17 cellular contexts compared by ENCODE assay signal in the genomic region with DNA sequence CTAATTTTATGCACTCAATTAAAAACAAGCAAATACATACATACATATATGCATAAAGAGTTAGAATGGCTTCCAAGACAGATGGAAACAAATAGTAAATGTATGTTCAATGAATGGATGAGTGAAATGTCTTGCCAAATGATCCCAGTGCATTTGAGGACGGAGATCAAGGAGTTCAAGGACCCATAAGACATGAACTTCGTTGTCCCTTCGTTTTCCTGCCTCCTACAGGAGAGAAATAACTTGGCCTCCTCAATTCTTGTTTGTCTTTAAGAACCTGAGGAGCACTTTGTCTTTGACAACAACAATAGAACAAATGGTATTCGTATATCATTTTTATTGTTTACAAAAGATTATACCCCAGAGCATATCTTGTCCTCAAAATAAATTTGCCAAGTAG. TPM values are rescaled to one million over a fixed set of nuclear protein-coding genes. Genes with fewer than 3 reads are reported as not detected.
"Had no signal": no experiment of that assay in that cellular context is flagged by ENCODE, and none has a peak within 500 bp of the region (broad histone marks: within the 10 kb centered on the region; RNA-seq: fewer than 3 reads in every experiment).

No MANE protein-coding gene starts in this region.

- H3K27ac ChIP-seq: adrenal gland, thyroid gland had no signal

- FAIRE-seq: kidney had no signal

- DNase-seq: activated CD4-positive, alpha-beta T cell treated with anti-CD3 and anti-CD28 coated beads, Interleukin-2, amount 50 U/mL, for 4 hours; activated gamma-delta T cell; adrenal gland; dermis blood vessel endothelial cell; effector memory CD4-positive, alpha-beta T cell; foreskin melanocyte; kidney; retina; stimulated activated CD4-positive, alpha-beta T cell treated with anti-CD3 and anti-CD28 coated beads, Interleukin-12 subunit alpha, Interleukin-12 subunit beta, amount 100 ng/mL, for 4 hours; stimulated activated CD4-positive, alpha-beta T cell treated with anti-CD3 and anti-CD28 coated beads, Interleukin-1b, Interleukin-23, amount 100 ng/mL, for 48 hours; stimulated activated CD8-positive, alpha-beta memory T cell treated with anti-CD3 and anti-CD28 coated beads, Interleukin-4, amount 100 ng/mL, for 48 hours; stimulated activated naive CD4-positive, alpha-beta T cell treated with Interleukin-2 at 50 U/mL for 16 hours; thyroid gland had no signal

- H3K27me3 ChIP-seq: thyroid gland had no signal

- H3K4me3 ChIP-seq: adrenal gland, lung, thyroid gland had no signal

- ATAC-seq: activated naive CD4-positive, alpha-beta T cell treated with anti-CD3 and anti-CD28 coated beads, Interleukin-2, amount 50 U/mL, for 72 hours; left lobe of liver had no signal

- H3K9me3 ChIP-seq: adrenal gland, thyroid gland had no signal

- H3K36me3 ChIP-seq: adrenal gland, thyroid gland had no signal

RNA-seq across cellular contexts. Expression of a gene that starts 2.4 kb away (rescaled TPM):
- total RNA-seq: activated CD8-positive, alpha-beta memory T cell treated with anti-CD3 and anti-CD28 coated beads for 36 hours had no signal
